In genomic region chr5:36162810-36163486, GRCh38 we compare ENCODE assay signal across 21 cellular contexts.
"Had no signal": no experiment of that assay in that cellular context is flagged by ENCODE, and none has a peak within 500 bp of the region (broad histone marks: within the 10 kb centered on the region; RNA-seq: fewer than 3 reads in every experiment).

No MANE protein-coding gene starts in this region.

- H3K27me3 ChIP-seq: heart right ventricle, neutrophil had no signal

- H3K27ac Mint-ChIP-seq: activated CD4-positive, alpha-beta T cell treated with anti-CD3 and anti-CD28 coated beads, Interleukin-2, amount 10 ng/mL, durations not matched to agents 24 days and 14 days; activated naive CD8-positive, alpha-beta T cell; stimulated activated memory B cell treated with anti-CD40 and anti-IgM and Interleukin-4, amounts not matched to agents 10 μg/mL and 1 μg/mL and 100 μg/mL, for 72 hours; T-helper 2 cell treated with Interferon-gamma antibody and Interleukin-4, amounts not matched to agents 5 μg/mL and 100 μg/mL, for 36 hours; type B pancreatic cell had no signal

- H3K9me3 ChIP-seq: heart right ventricle, lower lobe of right lung, mucosa of descending colon, neutrophil had no signal

- H3K4me3 ChIP-seq: heart right ventricle, lower lobe of right lung, mucosa of descending colon had no signal

- H2AFZ ChIP-seq: parathyroid adenoma had no signal

- H3K4me3 Mint-ChIP-seq: activated CD4-positive, alpha-beta T cell treated with anti-CD3 and anti-CD28 coated beads, Interleukin-2, amount 10 ng/mL, durations not matched to agents 24 days and 14 days; activated naive CD8-positive, alpha-beta T cell; activated T-cell treated with anti-CD3 and anti-CD28 coated beads, Interleukin-2, amount 50 U/mL, for 72 hours; naive thymus-derived CD4-positive, alpha-beta T cell; stimulated activated memory B cell treated with anti-CD40 and anti-IgM and Interleukin-4, amounts not matched to agents 10 μg/mL and 1 μg/mL and 100 μg/mL, for 72 hours; T-helper 2 cell treated with Interferon-gamma antibody and Interleukin-4, amounts not matched to agents 5 μg/mL and 100 μg/mL, for 36 hours; type B pancreatic cell had no signal

- H3K9me3 Mint-ChIP-seq: activated CD4-positive, alpha-beta T cell treated with anti-CD3 and anti-CD28 coated beads, Interleukin-2, amount 10 ng/mL, durations not matched to agents 24 days and 14 days; activated T-cell treated with anti-CD3 and anti-CD28 coated beads, Interleukin-2, amount 50 U/mL, for 72 hours; naive thymus-derived CD4-positive, alpha-beta T cell; stimulated activated memory B cell treated with anti-CD40 and anti-IgM and Interleukin-4, amounts not matched to agents 10 μg/mL and 1 μg/mL and 100 μg/mL, for 72 hours; T-helper 2 cell treated with Interferon-gamma antibody and Interleukin-4, amounts not matched to agents 5 μg/mL and 100 μg/mL, for 36 hours; type B pancreatic cell had no signal

- H3K27ac ChIP-seq: epithelial cell of prostate, heart right ventricle, lower lobe of right lung, neutrophil, parathyroid adenoma had no signal

- ATAC-seq: activated T-cell treated with anti-CD3 and anti-CD28 coated beads, Interleukin-2, amount 50 U/mL, for 72 hours; heart right ventricle; left colon; mucosa of descending colon; naive thymus-derived CD4-positive, alpha-beta T cell; stimulated activated memory B cell treated with anti-CD40 and anti-IgM and Interleukin-4, amounts not matched to agents 10 μg/mL and 1 μg/mL and 100 μg/mL, for 72 hours had no signal

- DNase-seq: activated CD4-positive, alpha-beta T cell treated with anti-CD3 and anti-CD28 coated beads, Interleukin-2, amount 10 ng/mL, durations not matched to agents 24 days and 14 days; activated CD4-positive, CD25-positive, alpha-beta regulatory T cell; activated CD8-positive, alpha-beta memory T cell treated with anti-CD3 and anti-CD28 coated beads, Interleukin-2, amount 50 U/mL, for 48 hours; activated gamma-delta T cell; activated T-cell treated with anti-CD3 and anti-CD28 coated beads, Interleukin-2, amount 50 U/mL, for 72 hours; cerebellar nuclear complex; dermis blood vessel endothelial cell; heart right ventricle; left colon; lower lobe of right lung; mucosa of descending colon; naive thymus-derived CD4-positive, alpha-beta T cell; retina; stimulated activated CD4-positive, alpha-beta T cell treated with anti-CD3 and anti-CD28 coated beads, Interleukin-2, amount 100 ng/mL, for 48 hours had no signal

- H3K9ac ChIP-seq: parathyroid adenoma had no signal

- H3K27me3 Mint-ChIP-seq: activated CD4-positive, alpha-beta T cell treated with anti-CD3 and anti-CD28 coated beads, Interleukin-2, amount 10 ng/mL, durations not matched to agents 24 days and 14 days; activated naive CD8-positive, alpha-beta T cell; naive thymus-derived CD4-positive, alpha-beta T cell; stimulated activated memory B cell treated with anti-CD40 and anti-IgM and Interleukin-4, amounts not matched to agents 10 μg/mL and 1 μg/mL and 100 μg/mL, for 72 hours; type B pancreatic cell had no signal

- H3K4me1 ChIP-seq: lower lobe of right lung, parathyroid adenoma had no signal
